10 cellular contexts compared by ENCODE assay signal in the genomic region with DNA sequence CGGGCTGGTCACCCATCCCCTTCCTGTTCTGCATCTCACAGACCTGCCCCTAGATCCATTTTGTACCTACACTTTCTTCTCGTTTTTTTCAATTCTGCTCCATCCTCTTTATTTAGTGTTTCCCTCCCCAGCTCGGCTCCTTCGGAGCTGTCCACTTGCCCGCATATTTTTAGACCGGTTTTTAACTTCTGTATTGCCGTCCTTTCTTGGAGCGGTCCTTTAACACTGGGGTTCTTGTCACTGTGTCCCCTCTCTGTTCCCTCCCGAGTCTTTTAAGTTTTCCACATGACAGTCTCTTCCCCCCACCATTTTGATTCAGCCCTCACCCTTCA. TPM values are rescaled to one million over a fixed set of nuclear protein-coding genes. Genes with fewer than 3 reads are reported as not detected.
A peak's percentile ranks its signal among the peaks of the same experiment; 100 is the strongest.
DNase-seq lines count a peak whose midpoint lies in the region; ATAC-seq and TF ChIP-seq lines count a peak whose summit lies in the region.
"Had no signal": no experiment of that assay in that cellular context is flagged by ENCODE, and none has a peak within 500 bp of the region (broad histone marks: within the 10 kb centered on the region; RNA-seq: fewer than 3 reads in every experiment).

No MANE protein-coding gene starts in this region.

- no peaks in the 10 kb centered on the region for H3K27me3 ChIP-seq in CD8-positive, alpha-beta memory T cell (ENCODE audit: insufficient read depth, low read length, poor library complexity, severe bottlenecking)
- H3K27me3 ChIP-seq in esophagus squamous epithelium, result no peaks in the 10 kb centered on the region

- peaks cover 0 to 12% (median 0%) of the 10 kb centered on the region in 3 donors for H3K36me3 Mint-ChIP-seq in CD8-positive, alpha-beta memory T cell

- peaks cover 34% of the 10 kb centered on the region for H4K20me1 ChIP-seq in OCI-LY7 (ENCODE audit: insufficient read depth, low read length)

- POLR2A ChIA-PET in CD8-positive, alpha-beta memory T cell (lab: Charles Lee), result interaction anchor here (0.7 to 0.8 kb wide), 2 partner anchors 37 to 326 kb away, joined by 3 read pairs; no protein-coding TSS in a partner anchor
- POLR2A ChIA-PET in OCI-LY7 (lab: Charles Lee), result interaction anchor here (0.6 to 1.0 kb wide), 4 partner anchors 11 to 129 kb away, joined by 3 to 5 read pairs (median 3); no protein-coding TSS in a partner anchor

- peak overlapping the region; percentile 86 for H3K4me3 ChIP-seq in CD8-positive, alpha-beta memory T cell (ENCODE audit: low read length)
- H3K4me3 ChIP-seq in OCI-LY7 (ENCODE audit: low read depth, low read length, poor library complexity, severe bottlenecking) (peak overlapping the region; percentile 87), esophagus squamous epithelium (peak overlapping the region; percentile 80 to 98 (median 97))

- ATAC-seq in GM19463 (IDR thresholded peaks at IDR 0.05; ENCODE audit: unreplicated experiment), result no peak

- no peaks in the 10 kb centered on the region for H3K27me3 Mint-ChIP-seq in CD8-positive, alpha-beta memory T cell

- H3K27ac ChIP-seq in CD8-positive, alpha-beta memory T cell (ENCODE audit: low read depth, low read length), result peak overlapping the region; percentile 67
- H3K27ac ChIP-seq in OCI-LY7 (ENCODE audit: low read depth, low read length, poor library complexity, severe bottlenecking) (peak overlapping the region; percentile 96), esophagus squamous epithelium (peak overlapping the region; percentile 93 to 99 (median 98))

- CTCF ChIA-PET in CD8-positive, alpha-beta memory T cell (lab: Charles Lee), result interaction anchor here (1.0 kb wide), 1 partner anchor 151 kb away, joined by 4 read pairs; no protein-coding TSS in a partner anchor
- CTCF ChIA-PET in OCI-LY7 (lab: Charles Lee; ENCODE audit: unreplicated experiment), result interaction anchor here (0.5 to 1.3 kb wide), 2 partner anchors 22 to 168 kb away, joined by 3 read pairs; no protein-coding TSS in a partner anchor

- TF ChIP-seq CTCF in OCI-LY7 (conservative IDR thresholded peaks at IDR 0.05; ENCODE audit: low read length), result no peak
- no peak for TF ChIP-seq CTCF in esophagus squamous epithelium (IDR thresholded peaks at IDR 0.05)

- no peaks in the 10 kb centered on the region for H3K9me3 Mint-ChIP-seq in CD8-positive, alpha-beta memory T cell

- WGBS in esophagus squamous epithelium, 2 donors, result 13 to 15% methylated on average over 9 of the region's 9 CpGs

- peaks cover 70% of the 10 kb centered on the region for H3K79me2 ChIP-seq in OCI-LY7 (ENCODE audit: insufficient read depth, low read depth, low read length)

- H3K4me2 ChIP-seq in OCI-LY7 (ENCODE audit: low read length), result peak overlapping the region; percentile 80

- H3K4me1 Mint-ChIP-seq in CD8-positive, alpha-beta memory T cell, result peaks cover 4 to 9% (median 6%) of the 10 kb centered on the region in 3 donors

- no peak overlapping the region for H2AFZ ChIP-seq in OCI-LY7 (ENCODE audit: low read length)

- no peaks in the 10 kb centered on the region for H3K9me2 ChIP-seq in OCI-LY7 (ENCODE audit: insufficient read depth, low read length)

- H3K4me1 ChIP-seq in CD8-positive, alpha-beta memory T cell (ENCODE audit: insufficient read depth, low read length), result peaks cover 47% of the 10 kb centered on the region
- H3K4me1 ChIP-seq in OCI-LY7 (ENCODE audit: insufficient read depth, low read length, poor library complexity, severe bottlenecking), result peaks cover 51% of the 10 kb centered on the region
- peaks cover 45 to 73% (median 49%) of the 10 kb centered on the region in 3 donors for H3K4me1 ChIP-seq in esophagus squamous epithelium

- no peaks in the 10 kb centered on the region for H3K9me3 ChIP-seq in CD8-positive, alpha-beta memory T cell (ENCODE audit: low read length)
- H3K9me3 ChIP-seq in OCI-LY7 (ENCODE audit: low read length), result no peaks in the 10 kb centered on the region
- H3K9me3 ChIP-seq in esophagus squamous epithelium, result no peaks in the 10 kb centered on the region

- no peak for TF ChIP-seq POLR2A in esophagus squamous epithelium (IDR thresholded peaks at IDR 0.05)

- no peak overlapping the region for H3K27ac Mint-ChIP-seq in CD8-positive, alpha-beta memory T cell

- H3K4me3 Mint-ChIP-seq in CD8-positive, alpha-beta memory T cell, result no peak overlapping the region

- intact Hi-C loops in OCI-LY7 (cut with micrococcal nuclease; ENCODE audit: unreplicated experiment), result loop anchor here (2.0 kb wide), 1 partner anchor 34 kb away; no protein-coding TSS in a partner anchor
- intact Hi-C loops in esophagus squamous epithelium (cut with DNase I), result loop anchor here (10.0 kb wide), 1 partner anchor 62 kb away; no protein-coding TSS in a partner anchor
- intact Hi-C loops in posterior vena cava (cut with DNase I), result loop anchor here (2.0 to 10.0 kb wide), 3 partner anchors 72 to 130 kb away; no protein-coding TSS in a partner anchor

- H3K36me3 ChIP-seq in CD8-positive, alpha-beta memory T cell (ENCODE audit: insufficient read depth, low read length), result no peaks in the 10 kb centered on the region
- H3K36me3 ChIP-seq in OCI-LY7 (ENCODE audit: insufficient read depth, low read length) (peaks cover 36% of the 10 kb centered on the region), esophagus squamous epithelium (no peaks in the 10 kb centered on the region)

- no peak for DNase-seq in CD8-positive, alpha-beta memory T cell
- DNase-seq in OCI-LY7 (ENCODE audit: low spot score) (no peak), esophagus squamous epithelium (lab: John Stamatoyannopoulos, UW) (no peak), posterior vena cava (ENCODE audit: low spot score) (peak; percentile 6), retina (no peak), amniotic stem cell (lab: John Stamatoyannopoulos, UW) (no peak), LoVo (ENCODE audit: low spot score) (no peak)
- DNase-seq: NCI-H774; stimulated activated naive CD4-positive, alpha-beta T cell treated with Interleukin-2 at 50 U/mL for 16 hours had no signal

- BruUV-seq in OCI-LY7 (replicated peaks; lab: Mats Ljungman, UMichigan), result no TSS peak

RNA-seq across cellular contexts. Expression of gene ARHGAP35, which starts 1.7 kb away (rescaled TPM):
- total RNA-seq in CD8-positive, alpha-beta memory T cell, result 10 to 100 TPM; 26.7 to 27.3 TPM
- polyA plus RNA-seq in CD8-positive, alpha-beta memory T cell, result 12.2 TPM
- total RNA-seq in OCI-LY7 (2014; rRNA removed; shearing (Covaris generic)), result 22.5 and 26.5 TPM in 2 replicates
- total RNA-seq in OCI-LY7 (2022) (42.2 and 44.4 TPM in 2 replicates), esophagus squamous epithelium (10 to 100 TPM; 28.6 to 41.6 (median 32.1) TPM), posterior vena cava (10 to 100 TPM; 49.8 to 57.4 TPM)

RNA-seq across cellular contexts. Expression of gene AP2S1, which starts 11.8 kb away (rescaled TPM):
- 100 to 1,000 TPM; 121 TPM for total RNA-seq in CD8-positive, alpha-beta memory T cell
- polyA plus RNA-seq in CD8-positive, alpha-beta memory T cell, result 74.3 TPM
- total RNA-seq in OCI-LY7 (2014; rRNA removed; shearing (Covaris generic)), result 105 and 110 TPM in 2 replicates
- 79.3 and 88.2 TPM in 2 replicates for total RNA-seq in OCI-LY7 (2022)
- 100 to 1,000 TPM in 3 of 4 donors, 10 to 100 TPM in 1; 83.0 to 230 (median 133) TPM for total RNA-seq in esophagus squamous epithelium
- 100 to 1,000 TPM in 1 of 2 donors, 10 to 100 TPM in 1; 98.0 to 139 TPM for total RNA-seq in posterior vena cava
